ENCODE assay signal across 21 cellular contexts in genomic region chrX:126489141-126489540, GRCh38.
DNase-seq lines count a peak whose midpoint lies in the region; ATAC-seq, FAIRE-seq and TF ChIP-seq lines count a peak whose summit lies in the region.
"Had no signal": no experiment of that assay in that cellular context is flagged by ENCODE, and none has a peak within 500 bp of the region (broad histone marks: within the 10 kb centered on the region; RNA-seq: fewer than 3 reads in every experiment).

No MANE protein-coding gene starts in this region.

- no peak overlapping the region for H3K4ac ChIP-seq in neuronal stem cell (ENCODE audit: low read length)

- H4K91ac ChIP-seq in neuronal stem cell (ENCODE audit: low read depth, low read length, poor library complexity) = no peak overlapping the region

- no peaks in the 10 kb centered on the region for H3K79me1 ChIP-seq in neuronal stem cell (ENCODE audit: low read depth, low read length)

- no peak overlapping the region for H3K18ac ChIP-seq in neuronal stem cell (ENCODE audit: low read length)

- H3K9me3 ChIP-seq in neuronal stem cell (replicated peaks in 1 of 2; ENCODE audit: control insufficient read depth in 2 of 2, insufficient read depth in 1 of 2, low read depth in 1 of 2, low read length in 2 of 2) (no peaks in the 10 kb centered on the region), esophagus muscularis mucosa (no peaks in the 10 kb centered on the region)
- H3K9me3 ChIP-seq: BE2C had no signal

- TF ChIP-seq POLR2A in esophagus muscularis mucosa (IDR thresholded peaks at IDR 0.05; ENCODE audit: low read depth) = no peak

- WGBS in neuronal stem cell (ENCODE audit: extremely low coverage in 2 of 2, insufficient read length in 2 of 2, insufficient replicate concordance in 1 of 2), 2 donors = no CpG with 5 or more reads among the region's 1 CpG
- WGBS in esophagus muscularis mucosa = 53% methylated on average over 1 of the region's 1 CpG

- no peak overlapping the region for H2AK5ac ChIP-seq in neuronal stem cell (ENCODE audit: low read depth, low read length)

- no peak overlapping the region for H3K9ac ChIP-seq in neuronal stem cell (ENCODE audit: low read depth, low read length, poor library complexity)

- H3K27ac ChIP-seq in neuronal stem cell (replicated peaks; ENCODE audit: low read length) = no peak overlapping the region
- H3K27ac ChIP-seq in esophagus muscularis mucosa (replicated peaks in 1 of 4) = no peak overlapping the region

- no peak overlapping the region for H2BK12ac ChIP-seq in neuronal stem cell (ENCODE audit: low read length)

- no peak for TF ChIP-seq EP300 in esophagus muscularis mucosa (IDR thresholded peaks at IDR 0.05)

- H3K4me1 ChIP-seq in neuronal stem cell (ENCODE audit: control insufficient read depth in 2 of 2, insufficient read depth in 1 of 2, low read depth in 1 of 2, low read length in 2 of 2) (no peaks in the 10 kb centered on the region), esophagus muscularis mucosa (no peaks in the 10 kb centered on the region)
- H3K4me1 ChIP-seq: BE2C had no signal

- H2BK120ac ChIP-seq in neuronal stem cell (ENCODE audit: low read depth, low read length) = no peak overlapping the region

- no peak overlapping the region for H4K8ac ChIP-seq in neuronal stem cell (ENCODE audit: low read depth, low read length)

- TF ChIP-seq CTCF in esophagus muscularis mucosa (IDR thresholded peaks at IDR 0.05) = no peak

- H3K23ac ChIP-seq in neuronal stem cell (ENCODE audit: low read depth, low read length, poor library complexity) = no peak overlapping the region

- H3K27me3 ChIP-seq in neuronal stem cell (ENCODE audit: control insufficient read depth in 3 of 3, insufficient read depth in 3 of 3, low read depth in 1 of 3, low read length in 3 of 3) (no peaks in the 10 kb centered on the region), esophagus muscularis mucosa (no peaks in the 10 kb centered on the region)
- H3K27me3 ChIP-seq: BE2C had no signal

- H3K14ac ChIP-seq in neuronal stem cell (ENCODE audit: low read length) = no peak overlapping the region

- H3K4me3 ChIP-seq in neuronal stem cell (ENCODE audit: low read length in 2 of 2) (no peak overlapping the region), esophagus muscularis mucosa (no peak overlapping the region)

- FAIRE-seq in RCC 7860 (lab: Jason Lieb, UNC) = peak; percentile 86
- FAIRE-seq: GM12891, HTR-8/SVneo had no signal

- intact Hi-C loops in esophagus muscularis mucosa (cut with DNase I) = no loop called here

- peak; percentile 9 for DNase-seq in ELF-1 (ENCODE audit: low read depth, low spot score)
- no peak for DNase-seq in RCC 7860 (ENCODE audit: low spot score)
- peak; percentile 52 for DNase-seq in glomerular visceral epithelial cell (ENCODE audit: extremely low spot score)
- no peak for DNase-seq in neuronal stem cell (ENCODE audit: low spot score)
- no peak for DNase-seq in esophagus muscularis mucosa (ENCODE audit: extremely low spot score)
- no peak for DNase-seq in stimulated activated naive CD4-positive, alpha-beta T cell treated with Interleukin-2 at 50 U/mL for 16 hours (lab: John Stamatoyannopoulos, UW)
- DNase-seq: BE2C, DMS79, KG1, NCI-H1105, NCI-H146, NCI-H2029 treated with DMSO at 0.1 percent for 48 hours, NCI-H226, NCI-H510A treated with DMSO at 0.1 percent for 48 hours, NCI-H82, PC-3, RPMI8226, SHP77 had no signal

- no peaks in the 10 kb centered on the region for H3K36me3 ChIP-seq in neuronal stem cell (replicated peaks in 1 of 2; ENCODE audit: control insufficient read depth in 2 of 2, insufficient read depth in 2 of 2, low read length in 2 of 2)
- H3K36me3 ChIP-seq in esophagus muscularis mucosa = no peaks in the 10 kb centered on the region
- H3K36me3 ChIP-seq: BE2C had no signal

- no peak overlapping the region for H2BK5ac ChIP-seq in neuronal stem cell (ENCODE audit: low read length)

- no peak overlapping the region for H2BK15ac ChIP-seq in neuronal stem cell (ENCODE audit: low read length)

- no peak overlapping the region for H3K4me2 ChIP-seq in neuronal stem cell (ENCODE audit: insufficient read depth, low read length, poor library complexity, severe bottlenecking)

- ATAC-seq in GM19351 (IDR thresholded peaks at IDR 0.05; ENCODE audit: unreplicated experiment) = no peak
- ATAC-seq: PC-3 had no signal

- peak overlapping the region; percentile 17 for H2AFZ ChIP-seq in neuronal stem cell (ENCODE audit: low read length)

Comparison
In these comparisons a context has a peak if more than half of its experiments do, and no peak if none do; other contexts are left out.
1. DNase-seq: peak in ELF-1 (single experiment) and glomerular visceral epithelial cell (single experiment); none in RCC 7860 (single experiment), neuronal stem cell (single experiment), esophagus muscularis mucosa (single experiment) and stimulated activated naive CD4-positive, alpha-beta T cell treated with Interleukin-2 at 50 U/mL for 16 hours (single experiment).